In the genomic region with DNA sequence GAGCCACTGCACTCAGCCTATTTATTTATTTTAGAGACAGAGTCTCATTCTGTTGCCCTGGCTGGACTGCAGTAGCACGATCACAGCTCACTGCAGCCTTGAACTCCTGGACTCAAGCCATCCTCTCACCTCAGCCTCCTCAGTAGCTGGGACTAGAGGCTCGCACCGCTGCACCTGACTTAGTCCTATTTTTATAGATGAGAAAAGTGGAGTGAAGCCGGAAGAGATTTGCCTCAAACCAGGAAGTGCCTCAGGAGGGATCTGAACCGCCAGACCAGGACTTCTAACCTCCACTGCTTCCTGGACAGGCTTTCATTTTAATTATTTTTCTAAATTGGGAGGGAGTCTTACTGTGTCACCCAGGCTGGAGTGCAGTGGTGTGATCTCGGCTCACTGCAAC, we compare ENCODE assay signal across 8 cellular contexts. TPM values are rescaled to one million over a fixed set of nuclear protein-coding genes. Genes with fewer than 3 reads are reported as not detected.
A peak's percentile ranks its signal among the peaks of the same experiment; 100 is the strongest.
DNase-seq lines count a peak whose midpoint lies in the region; ATAC-seq and TF ChIP-seq lines count a peak whose summit lies in the region.
"Had no signal": no experiment of that assay in that cellular context is flagged by ENCODE, and none has a peak within 500 bp of the region (broad histone marks: within the 10 kb centered on the region; RNA-seq: fewer than 3 reads in every experiment).

No MANE protein-coding gene starts in this region.

- H3K27ac ChIP-seq in HCT116 (ENCODE audit: low read depth, low read length), result no peak overlapping the region
- peak overlapping the region; percentile 65 to 83 (median 72) for H3K27ac ChIP-seq in Peyer's patch

- RAD21 ChIA-PET in HCT116 (lab: Charles Lee; ENCODE audit: low non-redundant PET in 1 of 2, low total read pairs in 2 of 2, uncharacterized antibody in 2 of 2, unreplicated experiment in 2 of 2), result no interaction called here

- no peaks in the 10 kb centered on the region for H4K20me1 ChIP-seq in HCT116 (ENCODE audit: insufficient read depth)

- no peaks in the 10 kb centered on the region for H3K36me3 Mint-ChIP-seq in immature natural killer cell

- POLR2A ChIA-PET in HCT116 (lab: Charles Lee), result no interaction called here

- H3K79me2 ChIP-seq in HCT116 (ENCODE audit: insufficient read depth, low read length), result no peaks in the 10 kb centered on the region

- CTCF ChIA-PET in HCT116 (lab: Charles Lee), result no interaction called here

- peaks cover 0 to 12% (median 4%) of the 10 kb centered on the region in 3 donors for H3K27me3 Mint-ChIP-seq in immature natural killer cell (ENCODE audit: low read depth in 3 of 3)
- H3K27me3 Mint-ChIP-seq in stimulated activated naive CD8-positive, alpha-beta T cell treated with anti-CD3 and anti-CD28 coated beads, Interleukin-15, amount 100 ng/mL, for 72 hours, result peaks cover 21% of the 10 kb centered on the region

- H3K36me3 ChIP-seq in HCT116 (ENCODE audit: control insufficient read depth in 1 of 2, insufficient read depth in 2 of 2, low read length in 2 of 2) (no peaks in the 10 kb centered on the region), Peyer's patch (no peaks in the 10 kb centered on the region)

- no peak overlapping the region for H2AFZ ChIP-seq in HCT116 (ENCODE audit: low read depth, low read length, poor library complexity, severe bottlenecking)

- BruUV-seq in HCT116 (replicated peaks; lab: Mats Ljungman, UMichigan), result no TSS peak

- H3K9me2 ChIP-seq in HCT116 (ENCODE audit: insufficient read depth), result no peaks in the 10 kb centered on the region

- no peak for ATAC-seq in HCT116
- no peak for ATAC-seq in stimulated activated naive CD8-positive, alpha-beta T cell treated with anti-CD3 and anti-CD28 coated beads, Interleukin-15, amount 100 ng/mL, for 72 hours

- H3K4me2 ChIP-seq in HCT116 (ENCODE audit: low read length), result peak overlapping the region; percentile 54; the same call in 1 of the 2 replicates

- H3K9ac ChIP-seq in HCT116 (ENCODE audit: low read length), result no peak overlapping the region

- H3K4me1 ChIP-seq in HCT116 (ENCODE audit: control insufficient read depth in 1 of 2, insufficient read depth in 2 of 2, low read length in 2 of 2) (peaks cover 11 to 37% of the 10 kb centered on the region in 2 experiments), Peyer's patch (peaks cover 0 to 19% (median 7%) of the 10 kb centered on the region in 4 donors)

- no peak for TF ChIP-seq RAD21 in HCT116 (IDR thresholded peaks at IDR 0.05; ENCODE audit: low read depth)

- no peak for DNase-seq in HCT116 (ENCODE audit: low read depth, low spot score)
- DNase-seq in Peyer's patch, result no peak
- no peak for DNase-seq in immature natural killer cell
- no peak for DNase-seq in stimulated activated naive CD8-positive, alpha-beta T cell treated with anti-CD3 and anti-CD28 coated beads, Interleukin-15, amount 100 ng/mL, for 72 hours
- DNase-seq in activated gamma-delta T cell treated with Interleukin-2 at 50 U/mL for 16 hours, result no peak
- DNase-seq in SW 1271 (lab: John Stamatoyannopoulos, UW), result no peak
- no peak for DNase-seq in D341Med (ENCODE audit: low spot score)

- H3K4me3 Mint-ChIP-seq in immature natural killer cell, result peak overlapping the region in 4 of 5 donors; percentile 15 to 36 (median 22)
- H3K4me3 Mint-ChIP-seq in stimulated activated naive CD8-positive, alpha-beta T cell treated with anti-CD3 and anti-CD28 coated beads, Interleukin-15, amount 100 ng/mL, for 72 hours, result peak overlapping the region; percentile 42 to 63
- H3K4me3 Mint-ChIP-seq: neural crest cell had no signal

- TF ChIP-seq POLR2A in HCT116 (IDR thresholded peaks at IDR 0.05; ENCODE audit: borderline replicate concordance, extremely low read depth, insufficient read depth, insufficient read length) (no peak), Peyer's patch (IDR thresholded peaks at IDR 0.05) (no peak)

- H3K9me3 Mint-ChIP-seq in immature natural killer cell, result no peaks in the 10 kb centered on the region
- H3K9me3 Mint-ChIP-seq in stimulated activated naive CD8-positive, alpha-beta T cell treated with anti-CD3 and anti-CD28 coated beads, Interleukin-15, amount 100 ng/mL, for 72 hours, result no peaks in the 10 kb centered on the region
- H3K9me3 Mint-ChIP-seq: neural crest cell had no signal

- H3K4me1 Mint-ChIP-seq in immature natural killer cell, result peaks cover 11 to 13% of the 10 kb centered on the region in 2 donors
- H3K4me1 Mint-ChIP-seq in stimulated activated naive CD8-positive, alpha-beta T cell treated with anti-CD3 and anti-CD28 coated beads, Interleukin-15, amount 100 ng/mL, for 72 hours, result peaks cover 15% of the 10 kb centered on the region

- intact Hi-C loops in HCT116 (cut with micrococcal nuclease), result loop anchor here (10.0 kb wide), 1 partner anchor 123 kb away; no protein-coding TSS in a partner anchor

- H3K4me3 ChIP-seq in HCT116 (replicated peaks in 1 of 2; ENCODE audit: low read depth in 1 of 2, low read length in 2 of 2) (no peak overlapping the region), Peyer's patch (no peak overlapping the region)

- H3K27me3 ChIP-seq in HCT116 (ENCODE audit: insufficient read depth, low read length) (no peaks in the 10 kb centered on the region), Peyer's patch (no peaks in the 10 kb centered on the region)

- TF ChIP-seq CTCF in HCT116 (IDR thresholded peaks at IDR 0.05 in 2 of 3, conservative IDR thresholded peaks at IDR 0.05 in 1 of 3; ENCODE audit: borderline replicate concordance in 1 of 3, insufficient read depth in 1 of 3, low read depth in 2 of 3, low read length in 2 of 3) (no peak), Peyer's patch (IDR thresholded peaks at IDR 0.05) (no peak)

- H3K27ac Mint-ChIP-seq in immature natural killer cell, result peak overlapping the region in 2 of 6 donors; percentile 16 to 21
- H3K27ac Mint-ChIP-seq in stimulated activated naive CD8-positive, alpha-beta T cell treated with anti-CD3 and anti-CD28 coated beads, Interleukin-15, amount 100 ng/mL, for 72 hours, result peak overlapping the region in 1 of 2 donors; percentile 82

- no peaks in the 10 kb centered on the region for H3K9me3 ChIP-seq in HCT116 (ENCODE audit: control insufficient read depth in 1 of 2, insufficient read depth in 1 of 2, low read depth in 1 of 2, low read length in 2 of 2)
- H3K9me3 ChIP-seq in Peyer's patch, result no peaks in the 10 kb centered on the region

TF ChIP-seq in HCT116, 20 proteins besides CTCF, POLR2A, EP300 and RAD21:
- TF ChIP-seq, protein P1, sequence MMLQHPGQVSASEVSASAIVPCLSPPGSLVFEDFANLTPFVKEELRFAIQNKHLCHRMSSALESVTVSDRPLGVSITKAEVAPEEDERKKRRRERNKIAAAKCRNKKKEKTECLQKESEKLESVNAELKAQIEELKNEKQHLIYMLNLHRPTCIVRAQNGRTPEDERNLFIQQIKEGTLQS (IDR thresholded peaks at IDR 0.05), result no peak
- TF ChIP-seq MAX (IDR thresholded peaks at IDR 0.05), result no peak
- TF ChIP-seq SRF (IDR thresholded peaks at IDR 0.05; ENCODE audit: low read depth), result no peak
- TF ChIP-seq EZH2phosphoT487 (IDR thresholded peaks at IDR 0.05; ENCODE audit: borderline replicate concordance), result no peak
- TF ChIP-seq ELF1 (IDR thresholded peaks at IDR 0.05; ENCODE audit: borderline replicate concordance, low read depth), result no peak
- TF ChIP-seq ZFX (IDR thresholded peaks at IDR 0.05), result no peak
- TF ChIP-seq TCF7L2 (IDR thresholded peaks at IDR 0.05; ENCODE audit: borderline replicate concordance, extremely low read depth, insufficient read depth, insufficient read length), result no peak
- TF ChIP-seq SIN3A (IDR thresholded peaks at IDR 0.05; ENCODE audit: low read depth), result no peak
- no peak for TF ChIP-seq FOSL1 (IDR thresholded peaks at IDR 0.05; ENCODE audit: low read depth)

RNA-seq across cellular contexts. Expression of gene CLIP2, which starts 17.5 kb away (rescaled TPM):
- total RNA-seq in HCT116 (2021; ENCODE audit: unreplicated experiment) (40.1 TPM), Peyer's patch (100 to 1,000 TPM in 1 of 4 donors, 10 to 100 TPM in 3; 35.4 to 212 (median 76.6) TPM)
- polyA plus RNA-seq in HCT116 (2012), result 28.6 and 33.7 TPM in 2 replicates
- 1 to 10 TPM in 1 of 3 donors, under 1 TPM in 1, not detected in 1; 0.51 to 1.6 TPM for polyA plus RNA-seq in immature natural killer cell

RNA-seq across cellular contexts. Expression of gene RFC2, which starts 17.5 kb away (rescaled TPM):
- total RNA-seq in HCT116 (2021; ENCODE audit: unreplicated experiment) (75.6 TPM), Peyer's patch (10 to 100 TPM in 1 of 4 donors, 1 to 10 TPM in 3; 5.8 to 23.1 (median 7.3) TPM)
- 47.8 and 57.6 TPM in 2 replicates for polyA plus RNA-seq in HCT116 (2012)
- 10 to 100 TPM; 48.1 to 79.5 (median 63.0) TPM for polyA plus RNA-seq in immature natural killer cell
